In the genomic region with DNA sequence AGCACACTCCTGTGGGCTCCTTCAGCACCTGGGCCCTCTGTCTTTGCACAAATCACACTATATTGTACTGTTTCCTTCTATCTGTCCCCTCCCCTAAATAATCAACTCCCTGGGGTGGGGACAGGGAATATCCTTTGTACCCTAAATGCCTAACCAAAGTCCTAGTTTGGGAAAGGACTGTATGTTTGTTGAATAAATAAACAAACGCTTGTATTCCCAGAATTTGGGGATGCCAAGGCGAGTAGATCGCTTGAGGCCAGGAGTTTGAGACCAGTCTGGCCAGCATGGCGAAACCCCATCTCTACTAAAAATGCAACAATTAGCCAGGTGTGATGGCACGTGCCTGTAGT, we compare ENCODE assay signal across 21 cellular contexts.
A peak's percentile ranks its signal among the peaks of the same experiment; 100 is the strongest.
DNase-seq lines count a peak whose midpoint lies in the region; ATAC-seq, FAIRE-seq and TF ChIP-seq lines count a peak whose summit lies in the region.
"Had no signal": no experiment of that assay in that cellular context is flagged by ENCODE, and none has a peak within 500 bp of the region (broad histone marks: within the 10 kb centered on the region; RNA-seq: fewer than 3 reads in every experiment).

No MANE protein-coding gene starts in this region.

- no peaks in the 10 kb centered on the region for H3K9me3 Mint-ChIP-seq in GM23338
- H3K9me3 Mint-ChIP-seq in astrocyte (ENCODE audit: unreplicated experiment), result no peaks in the 10 kb centered on the region
- no peaks in the 10 kb centered on the region for H3K9me3 Mint-ChIP-seq in CD4-positive, alpha-beta T cell
- H3K9me3 Mint-ChIP-seq: activated naive CD4-positive, alpha-beta T cell treated with anti-CD3 and anti-CD28 coated beads, Interleukin-2, amount 50 U/mL, for 24 hours; activated T-cell treated with anti-CD3 and anti-CD28 coated beads, Interleukin-2, amount 50 U/mL, for 24 hours had no signal

- in situ Hi-C loops in transverse colon (cut with MboI; ENCODE audit: low pct_ligation_motif_present in 1 of 4, low pct_unique_long_range_greater_than_20kb in 1 of 4, low sequenced_read_pairs in 3 of 4), result no loop called here

- FAIRE-seq in astrocyte (lab: Jason Lieb, UNC), result peak; percentile 13
- FAIRE-seq: D721Med, keratinocyte had no signal

- H3K4me3 ChIP-seq in GM23338, result no peak overlapping the region
- H3K4me3 ChIP-seq in astrocyte (ENCODE audit: insufficient read depth, low read depth, low read length), result no peak overlapping the region
- H3K4me3 ChIP-seq in retinal pigment epithelial cell (ENCODE audit: low read length), result no peak overlapping the region
- no peak overlapping the region for H3K4me3 ChIP-seq in transverse colon
- H3K4me3 ChIP-seq: ovary had no signal

- no peak overlapping the region for H3K27ac Mint-ChIP-seq in GM23338
- H3K27ac Mint-ChIP-seq in astrocyte (ENCODE audit: unreplicated experiment), result peak overlapping the region; percentile 90
- no peak overlapping the region for H3K27ac Mint-ChIP-seq in CD4-positive, alpha-beta T cell
- H3K27ac Mint-ChIP-seq: activated naive CD4-positive, alpha-beta T cell treated with anti-CD3 and anti-CD28 coated beads, Interleukin-2, amount 50 U/mL, for 24 hours; activated T-cell treated with anti-CD3 and anti-CD28 coated beads, Interleukin-2, amount 50 U/mL, for 24 hours had no signal

- TF ChIP-seq CTCF in GM23338 (conservative IDR thresholded peaks at IDR 0.05; ENCODE audit: low read depth in 2 of 2), result no peak
- TF ChIP-seq CTCF in astrocyte (IDR thresholded peaks at IDR 0.05; ENCODE audit: insufficient read depth, low read depth, low read length), result no peak
- TF ChIP-seq CTCF in retinal pigment epithelial cell (conservative IDR thresholded peaks at IDR 0.05; ENCODE audit: low read depth, low read length), result peak; percentile 5
- TF ChIP-seq CTCF in omental fat pad (IDR thresholded peaks at IDR 0.05), result no peak
- TF ChIP-seq CTCF in CD4-positive, alpha-beta T cell (IDR thresholded peaks at IDR 0.05), result no peak
- TF ChIP-seq CTCF in transverse colon (IDR thresholded peaks at IDR 0.05), result no peak

- H3K9me2 ChIP-seq in GM23338 (ENCODE audit: insufficient read depth), result peaks cover 3% of the 10 kb centered on the region; the same call in 1 of the 2 replicates

- no peaks in the 10 kb centered on the region for H3K79me2 ChIP-seq in GM23338 (replicated peaks; ENCODE audit: insufficient read depth)
- no peaks in the 10 kb centered on the region for H3K79me2 ChIP-seq in astrocyte (ENCODE audit: insufficient read depth, low read length)

- H3K27ac ChIP-seq in GM23338 (ENCODE audit: low read depth) (no peak overlapping the region), astrocyte (ENCODE audit: low read depth, low read length) (peak overlapping the region; percentile 88), transverse colon (no peak overlapping the region)
- no peak overlapping the region for H3K27ac ChIP-seq in CD4-positive, alpha-beta T cell (ENCODE audit: low read depth, low read length)
- H3K27ac ChIP-seq: ovary had no signal

- H4K20me1 ChIP-seq in GM23338 (replicated peaks; ENCODE audit: insufficient read depth) (no peaks in the 10 kb centered on the region), astrocyte (ENCODE audit: insufficient read depth, low read length) (no peaks in the 10 kb centered on the region)

- H2AFZ ChIP-seq in GM23338, result peak overlapping the region; percentile 67; the same call in 1 of the 2 replicates
- H2AFZ ChIP-seq in astrocyte (ENCODE audit: low read depth, low read length), result no peak overlapping the region

- H3K36me3 Mint-ChIP-seq in GM23338 (ENCODE audit: low read depth) (no peaks in the 10 kb centered on the region), astrocyte (ENCODE audit: low read depth, unreplicated experiment) (peaks cover 32% of the 10 kb centered on the region)
- no peaks in the 10 kb centered on the region for H3K36me3 Mint-ChIP-seq in CD4-positive, alpha-beta T cell (ENCODE audit: low read depth)
- H3K36me3 Mint-ChIP-seq: activated naive CD4-positive, alpha-beta T cell treated with anti-CD3 and anti-CD28 coated beads, Interleukin-2, amount 50 U/mL, for 24 hours had no signal

- no peak for TF ChIP-seq EP300 in transverse colon (IDR thresholded peaks at IDR 0.05; ENCODE audit: low read depth)

- H3K9ac ChIP-seq in astrocyte (ENCODE audit: low read length), result peak overlapping the region; percentile 57

- no peak for TF ChIP-seq POLR2A in transverse colon (IDR thresholded peaks at IDR 0.05)

- POLR2A ChIA-PET in CD4-positive, alpha-beta T cell (lab: Charles Lee), result no interaction called here

- H3K9me3 ChIP-seq in astrocyte (ENCODE audit: insufficient read depth, low read depth, low read length) (no peaks in the 10 kb centered on the region), transverse colon (no peaks in the 10 kb centered on the region)
- no peaks in the 10 kb centered on the region for H3K9me3 ChIP-seq in CD4-positive, alpha-beta T cell (ENCODE audit: control insufficient read depth, low read length)
- H3K9me3 ChIP-seq: ovary had no signal

- H3K4me3 Mint-ChIP-seq in GM23338, result no peak overlapping the region
- H3K4me3 Mint-ChIP-seq in astrocyte (ENCODE audit: unreplicated experiment), result no peak overlapping the region
- H3K4me3 Mint-ChIP-seq in CD4-positive, alpha-beta T cell, result no peak overlapping the region
- H3K4me3 Mint-ChIP-seq: activated naive CD4-positive, alpha-beta T cell treated with anti-CD3 and anti-CD28 coated beads, Interleukin-2, amount 50 U/mL, for 24 hours; activated T-cell treated with anti-CD3 and anti-CD28 coated beads, Interleukin-2, amount 50 U/mL, for 24 hours had no signal

- ATAC-seq in GM23338 (no peak), left lobe of liver (peak; percentile 56), omental fat pad (ENCODE audit: low FRiP score) (no peak)
- ATAC-seq in CD4-positive, alpha-beta T cell (ENCODE audit: poor library complexity), result no peak

- H3F3A ChIP-seq in GM23338 (replicated peaks; ENCODE audit: low read depth), result no peaks in the 10 kb centered on the region

- H3K4me1 Mint-ChIP-seq in GM23338 (peaks cover 3% of the 10 kb centered on the region; the same call in 1 of the 3 replicates), astrocyte (ENCODE audit: low read depth, unreplicated experiment) (peaks cover 17% of the 10 kb centered on the region)
- H3K4me1 Mint-ChIP-seq in CD4-positive, alpha-beta T cell (ENCODE audit: low read depth), result peaks cover 20% of the 10 kb centered on the region

- 90% methylated on average over 5 of the region's 5 CpGs; no CpG with 5 or more reads in 1 of the 2 donors for WGBS in transverse colon (ENCODE audit: low coverage in 1 of 2), 2 donors

- DNase-seq in GM23338 (ENCODE audit: low spot score) (no peak), astrocyte (ENCODE audit: low read depth) (no peak), left lobe of liver (ENCODE audit: low spot score) (no peak), retinal pigment epithelial cell (ENCODE audit: low read depth) (no peak), omental fat pad (ENCODE audit: low spot score) (no peak), transverse colon (no peak)
- DNase-seq in CD4-positive, alpha-beta T cell, result no peak
- DNase-seq: activated CD4-positive, alpha-beta T cell treated with anti-CD3 and anti-CD28 coated beads, Interleukin-2, amount 50 U/mL, for 48 hours; activated T-cell treated with anti-CD3 and anti-CD28 coated beads, Interleukin-2, amount 50 U/mL, for 24 hours; H7; hippocampal formation; KG1; NCI-H1092 treated with DMSO at 0.1 percent for 48 hours; NCI-H2081 treated with DMSO at 0.1 percent for 48 hours; NCI-H510A; ovary; stimulated activated CD4-positive, alpha-beta T cell treated with anti-CD3 and anti-CD28 coated beads, Interleukin-2, amount 100 ng/mL, for 48 hours; T-helper 1 cell had no signal

- no peak overlapping the region for H3K4me2 ChIP-seq in GM23338
- peak overlapping the region; percentile 17 for H3K4me2 ChIP-seq in astrocyte (ENCODE audit: low read length)

- CTCF ChIA-PET in CD4-positive, alpha-beta T cell (lab: Charles Lee), result no interaction called here

- H3K27me3 ChIP-seq in GM23338 (ENCODE audit: insufficient read depth), result no peaks in the 10 kb centered on the region
- H3K27me3 ChIP-seq in astrocyte (ENCODE audit: insufficient read depth, low read length), result no peaks in the 10 kb centered on the region
- H3K27me3 ChIP-seq in CD4-positive, alpha-beta T cell (ENCODE audit: control insufficient read depth, insufficient read depth, low read length), result no peaks in the 10 kb centered on the region
- H3K27me3 ChIP-seq in transverse colon, result no peaks in the 10 kb centered on the region
- H3K27me3 ChIP-seq: ovary had no signal

- H3K4me1 ChIP-seq in GM23338 (ENCODE audit: insufficient read depth), result no peaks in the 10 kb centered on the region
- peaks cover 21% of the 10 kb centered on the region for H3K4me1 ChIP-seq in astrocyte (ENCODE audit: insufficient read depth, low read length)
- H3K4me1 ChIP-seq in transverse colon, result no peaks in the 10 kb centered on the region

- intact Hi-C loops in CD4-positive, alpha-beta T cell (cut with DNase I, micrococcal nuclease), result no loop called here
- intact Hi-C loops in transverse colon (cut with DNase I; ENCODE audit: low total_unique reads), result no loop called here

- H3K27me3 Mint-ChIP-seq in GM23338 (ENCODE audit: insufficient read depth, low read depth, poor library complexity) (no peaks in the 10 kb centered on the region), astrocyte (ENCODE audit: low read depth, unreplicated experiment) (no peaks in the 10 kb centered on the region)
- H3K27me3 Mint-ChIP-seq in CD4-positive, alpha-beta T cell, result peaks cover 4% of the 10 kb centered on the region
- H3K27me3 Mint-ChIP-seq: activated naive CD4-positive, alpha-beta T cell treated with anti-CD3 and anti-CD28 coated beads, Interleukin-2, amount 50 U/mL, for 24 hours; activated T-cell treated with anti-CD3 and anti-CD28 coated beads, Interleukin-2, amount 50 U/mL, for 24 hours had no signal

- H3K36me3 ChIP-seq in GM23338 (ENCODE audit: insufficient read depth) (no peaks in the 10 kb centered on the region), astrocyte (ENCODE audit: insufficient read depth, low read length) (peaks cover 25% of the 10 kb centered on the region), transverse colon (no peaks in the 10 kb centered on the region)
- H3K36me3 ChIP-seq: ovary had no signal
